ENCODE assay signal across 14 cellular contexts in the genomic region with DNA sequence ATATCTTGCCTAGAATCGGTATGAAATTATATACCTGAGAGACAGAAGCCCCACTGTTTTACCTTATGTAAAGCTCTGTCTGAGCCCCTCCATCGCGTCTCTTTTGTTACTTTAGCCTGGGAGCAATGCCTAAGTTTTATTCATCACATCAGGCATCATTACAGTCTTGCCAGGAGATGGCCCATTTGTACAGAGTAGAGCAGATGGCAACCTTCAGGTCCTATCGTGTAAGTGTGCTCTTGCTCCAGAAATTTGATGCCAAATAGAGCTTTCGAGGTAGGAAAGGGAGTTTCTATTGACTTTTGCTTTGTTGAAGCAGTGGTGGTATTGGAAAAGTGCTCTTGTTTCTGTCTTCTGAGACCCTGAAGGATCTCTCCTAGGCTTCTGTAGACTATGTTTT. TPM values are rescaled to one million over a fixed set of nuclear protein-coding genes. Genes with fewer than 3 reads are reported as not detected.
A peak's percentile ranks its signal among the peaks of the same experiment; 100 is the strongest.
DNase-seq lines count a peak whose midpoint lies in the region.
"Had no signal": no experiment of that assay in that cellular context is flagged by ENCODE, and none has a peak within 500 bp of the region (broad histone marks: within the 10 kb centered on the region; RNA-seq: fewer than 3 reads in every experiment).

No MANE protein-coding gene starts in this region.

- peak; percentile 31 for DNase-seq in DMS 273 (lab: John Stamatoyannopoulos, UW; ENCODE audit: unreplicated experiment)
- DNase-seq in DMS 273 treated with DMSO at 0.1 percent for 48 hours (lab: John Stamatoyannopoulos, UW): no peak
- peak; percentile 76 for DNase-seq in G401 (ENCODE audit: low spot score)
- peak; percentile 33 for DNase-seq in NCI-H69 (lab: John Stamatoyannopoulos, UW)
- DNase-seq in pons (ENCODE audit: low spot score): peak; percentile 18
- no peak for DNase-seq in activated T-cell treated with anti-CD3 and anti-CD28 coated beads, Interleukin-2, amount 50 U/mL, for 48 hours
- no peak for DNase-seq in NCI-H748 (lab: John Stamatoyannopoulos, UW; ENCODE audit: unreplicated experiment)
- DNase-seq: AML-193; Caco-2; CD4-positive, alpha-beta T cell; DMS79 treated with DMSO at 0.1 percent for 48 hours; H9 had no signal

- in situ Hi-C loops in G401 (cut with HindIII; ENCODE audit: low sequenced_read_pairs): no loop called here

RNA-seq across cellular contexts. Expression of a gene that starts 24.8 kb away (rescaled TPM):
- not detected in 2 replicates for total RNA-seq in G401 (2014; rRNA removed; shearing (Covaris generic))
- total RNA-seq: Caco-2; CD4-positive, alpha-beta T cell; GM12878; H1; H9 had no signal

RNA-seq across cellular contexts. Expression of a gene that starts 28.7 kb away (rescaled TPM):
- total RNA-seq in G401 (2014; rRNA removed; shearing (Covaris generic)): 342 and 386 TPM in 2 replicates

RNA-seq across cellular contexts. Expression of a gene that starts 33.1 kb away (rescaled TPM):
- 0.68 TPM in 1 of 2 replicates, not detected in the other for total RNA-seq in G401 (2014; rRNA removed; shearing (Covaris generic))

Comparison
In these comparisons a context has a peak if more than half of its experiments do, and no peak if none do; other contexts are left out.
1. DNase-seq: peak in DMS 273 (single experiment), G401 (single experiment), NCI-H69 (single experiment) and pons (single experiment); none in DMS 273 treated with DMSO at 0.1 percent for 48 hours (single experiment), activated T-cell treated with anti-CD3 and anti-CD28 coated beads, Interleukin-2, amount 50 U/mL, for 48 hours (0 of 2) and NCI-H748 (single experiment).